Comparison of ENCODE assay signal across 25 cellular contexts in genomic region chr11:119501777-119502405, GRCh38.
"Had no signal": no experiment of that assay in that cellular context is flagged by ENCODE, and none has a peak within 500 bp of the region (broad histone marks: within the 10 kb centered on the region; RNA-seq: fewer than 3 reads in every experiment).

No MANE protein-coding gene starts in this region.

- H3K4me1 ChIP-seq: ascending aorta, esophagus muscularis mucosa, tibial nerve had no signal

- H3K36me3 ChIP-seq: adrenal gland, ascending aorta, brain microvascular endothelial cell, esophagus muscularis mucosa, tibial nerve had no signal

- H3K36me3 Mint-ChIP-seq: activated naive CD8-positive, alpha-beta T cell; memory B cell; natural killer cell treated with Interleukin-12 subunit alpha and Interleukin-12 subunit beta and Interleukin-15 and Interleukin-18, amount 100 ng/mL, for 72 hours; stimulated activated effector memory CD8-positive, alpha-beta T cell treated with anti-CD3 and anti-CD28 coated beads, Interleukin-12 subunit alpha, Interleukin-12 subunit beta, amount 100 ng/mL, for 72 hours had no signal

- H3K4me3 ChIP-seq: adrenal gland, ascending aorta, esophagus muscularis mucosa, tibial nerve had no signal

- H3K9me3 ChIP-seq: adrenal gland, ascending aorta, esophagus muscularis mucosa, tibial nerve had no signal

- DNase-seq: activated CD4-positive, alpha-beta T cell treated with anti-CD3 and anti-CD28 coated beads for 1 hour; activated CD4-positive, alpha-beta T cell treated with anti-CD3 and anti-CD28 coated beads, Interleukin-2, amount 50 U/mL, for 1 hour; activated naive CD4-positive, alpha-beta T cell; activated T-cell treated with anti-CD3 and anti-CD28 coated beads, Interleukin-2, amount 50 U/mL, for 1 hour; brain microvascular endothelial cell; central memory CD4-positive, alpha-beta T cell; dermis blood vessel endothelial cell; effector memory CD4-positive, alpha-beta T cell; hypothalamus; islet precursor cell; left cardiac atrium; occipital lobe; small intestine; stimulated activated CD4-positive, alpha-beta T cell treated with anti-CD3 and anti-CD28 coated beads, Interleukin-2, amount 100 ng/mL, for 24 hours; stimulated activated naive CD8-positive, alpha-beta T cell treated with anti-CD3 and anti-CD28 coated beads, Interleukin-15, amount 100 ng/mL, for 72 hours had no signal

- H3K4me1 Mint-ChIP-seq: stimulated activated effector memory CD8-positive, alpha-beta T cell treated with anti-CD3 and anti-CD28 coated beads, Interleukin-12 subunit alpha, Interleukin-12 subunit beta, amount 100 ng/mL, for 72 hours; stimulated activated naive CD8-positive, alpha-beta T cell treated with anti-CD3 and anti-CD28 coated beads, Interleukin-15, amount 100 ng/mL, for 72 hours had no signal

- H3K27me3 ChIP-seq: adrenal gland, ascending aorta had no signal

- H3K9me3 Mint-ChIP-seq: activated T-helper 2 cell treated with anti-CD3 and anti-CD28 coated beads, Interferon-gamma antibody, Interleukin-2, Interleukin-4, amounts not matched to agents 10 μg/mL and 5 μg/mL and 100 μg/mL, durations not matched to agents 14 hours and 24 hours and 36 hours; memory B cell; natural killer cell treated with Interleukin-12 subunit alpha and Interleukin-12 subunit beta and Interleukin-15 and Interleukin-18, amount 100 ng/mL, for 72 hours; stimulated activated effector memory CD8-positive, alpha-beta T cell treated with anti-CD3 and anti-CD28 coated beads, Interleukin-12 subunit alpha, Interleukin-12 subunit beta, amount 100 ng/mL, for 72 hours had no signal

- ATAC-seq: left cardiac atrium; natural killer cell treated with Interleukin-12 subunit alpha and Interleukin-12 subunit beta and Interleukin-15 and Interleukin-18, amount 100 ng/mL, for 72 hours; sciatic nerve; stimulated activated effector memory CD8-positive, alpha-beta T cell treated with anti-CD3 and anti-CD28 coated beads, Interleukin-12 subunit alpha, Interleukin-12 subunit beta, amount 100 ng/mL, for 72 hours; stimulated activated naive CD8-positive, alpha-beta T cell treated with anti-CD3 and anti-CD28 coated beads, Interleukin-15, amount 100 ng/mL, for 72 hours had no signal

- H3K4me3 Mint-ChIP-seq: activated naive CD8-positive, alpha-beta T cell; memory B cell; natural killer cell treated with Interleukin-12 subunit alpha and Interleukin-12 subunit beta and Interleukin-15 and Interleukin-18, amount 100 ng/mL, for 72 hours; stimulated activated effector memory CD8-positive, alpha-beta T cell treated with anti-CD3 and anti-CD28 coated beads, Interleukin-12 subunit alpha, Interleukin-12 subunit beta, amount 100 ng/mL, for 72 hours; stimulated activated naive CD8-positive, alpha-beta T cell treated with anti-CD3 and anti-CD28 coated beads, Interleukin-15, amount 100 ng/mL, for 72 hours had no signal

- H3K27ac Mint-ChIP-seq: activated naive CD8-positive, alpha-beta T cell; activated T-helper 2 cell treated with anti-CD3 and anti-CD28 coated beads, Interferon-gamma antibody, Interleukin-2, Interleukin-4, amounts not matched to agents 10 μg/mL and 5 μg/mL and 100 μg/mL, durations not matched to agents 14 hours and 24 hours and 36 hours; memory B cell; natural killer cell treated with Interleukin-12 subunit alpha and Interleukin-12 subunit beta and Interleukin-15 and Interleukin-18, amount 100 ng/mL, for 72 hours; stimulated activated effector memory CD8-positive, alpha-beta T cell treated with anti-CD3 and anti-CD28 coated beads, Interleukin-12 subunit alpha, Interleukin-12 subunit beta, amount 100 ng/mL, for 72 hours; stimulated activated naive CD8-positive, alpha-beta T cell treated with anti-CD3 and anti-CD28 coated beads, Interleukin-15, amount 100 ng/mL, for 72 hours had no signal
